In the genomic region with DNA sequence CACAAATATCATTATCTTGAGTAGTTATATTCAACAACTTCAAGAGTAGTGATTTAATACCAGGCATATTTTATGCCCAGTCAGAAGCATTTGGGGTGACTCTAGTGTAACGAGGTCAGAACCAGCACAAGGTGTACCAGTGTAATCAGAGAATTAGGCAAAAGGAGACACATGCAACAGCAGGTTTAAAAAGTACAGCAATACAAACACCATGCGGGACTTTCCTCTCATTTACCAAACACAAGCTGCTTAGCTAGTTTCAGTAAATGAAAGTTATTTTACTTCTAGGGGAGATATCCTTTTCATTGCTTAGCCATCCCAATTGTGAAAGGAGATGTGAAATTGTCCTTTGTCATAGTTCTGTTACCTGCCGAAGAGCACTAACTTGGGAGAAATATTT, we compare ENCODE assay signal across 14 cellular contexts. TPM values are rescaled to one million over a fixed set of nuclear protein-coding genes. Genes with fewer than 3 reads are reported as not detected.
DNase-seq lines count a peak whose midpoint lies in the region; ATAC-seq, FAIRE-seq and TF ChIP-seq lines count a peak whose summit lies in the region.
"Had no signal": no experiment of that assay in that cellular context is flagged by ENCODE, and none has a peak within 500 bp of the region (broad histone marks: within the 10 kb centered on the region; RNA-seq: fewer than 3 reads in every experiment).

No MANE protein-coding gene starts in this region.

- intact Hi-C loops in sigmoid colon (cut with DNase I): loop anchor here (5.0 to 10.0 kb wide), 3 partner anchors 55 to 1838 kb away; a partner anchor contains a TSS

- H3K4me3 ChIP-seq in fibroblast of pulmonary artery (replicated peaks; ENCODE audit: low read depth, low read length) (peak overlapping the region; percentile 50), sigmoid colon (peak overlapping the region; percentile 46 to 63 (median 52))

- peak overlapping the region; percentile 82 to 93 (median 86) for H3K27ac ChIP-seq in sigmoid colon

- TF ChIP-seq CTCF in fibroblast of pulmonary artery (IDR thresholded peaks at IDR 0.05; ENCODE audit: low read length, missing control alignments) (no peak), sigmoid colon (IDR thresholded peaks at IDR 0.05) (no peak), GM10266 (IDR thresholded peaks at IDR 0.05; ENCODE audit: control insufficient read depth, insufficient read depth, low read depth, missing control alignments) (no peak)

- 73 to 80% methylated on average over 3 of the region's 3 CpGs for WGBS in sigmoid colon, 2 donors

- DNase-seq in GM18507 (ENCODE audit: extremely low spot score, insufficient read length, low read depth) (no peak), fibroblast of pulmonary artery (ENCODE audit: low read depth) (no peak), sigmoid colon (no peak), NCI-H226 (no peak), globus pallidus (ENCODE audit: low spot score) (no peak), GM10266 (ENCODE audit: extremely low spot score) (no peak)
- DNase-seq: activated CD8-positive, alpha-beta T cell treated with anti-CD3 and anti-CD28 coated beads, Interleukin-2, amount 10 ng/mL, durations not matched to agents 7 days and 5 days; EL; NCI-H2029 treated with DMSO at 0.1 percent for 48 hours; stimulated activated CD4-positive, alpha-beta T cell treated with anti-CD3 and anti-CD28 coated beads, Interleukin-12 subunit alpha, Interleukin-12 subunit beta, amount 100 ng/mL, for 4 hours had no signal

- peak; percentile 16 for ATAC-seq in HG02759 (IDR thresholded peaks at IDR 0.05; ENCODE audit: unreplicated experiment)
- no peak for ATAC-seq in GM21723 (IDR thresholded peaks at IDR 0.05; ENCODE audit: unreplicated experiment)
- ATAC-seq: activated CD8-positive, alpha-beta T cell treated with anti-CD3 and anti-CD28 coated beads, Interleukin-2, amount 10 ng/mL, durations not matched to agents 7 days and 5 days had no signal

- H3K36me3 ChIP-seq in sigmoid colon: no peaks in the 10 kb centered on the region

- H3K27me3 ChIP-seq in sigmoid colon: no peaks in the 10 kb centered on the region

- TF ChIP-seq POLR2A in sigmoid colon (IDR thresholded peaks at IDR 0.05): no peak

- peak in 1 of 4 donors; percentile 10 for TF ChIP-seq EP300 in sigmoid colon (IDR thresholded peaks at IDR 0.05)

- FAIRE-seq in GM18507 (lab: Jason Lieb, UNC): peak; percentile 69

- H3K4me1 ChIP-seq in sigmoid colon: peaks cover 0 to 45% (median 23%) of the 10 kb centered on the region in 4 donors

- no peaks in the 10 kb centered on the region for H3K9me3 ChIP-seq in sigmoid colon

RNA-seq across cellular contexts. Expression of a gene that starts 0.8 kb away (rescaled TPM):
- 10 to 100 TPM; 47.1 to 72.8 (median 53.8) TPM for total RNA-seq in sigmoid colon
- polyA plus RNA-seq in sigmoid colon: 1 to 10 TPM in 1 of 3 donors, under 1 TPM in 2; 0.46 to 2.0 (median 0.60) TPM
- total RNA-seq: activated CD8-positive, alpha-beta T cell treated with anti-CD3 and anti-CD28 coated beads, Interleukin-2, amount 10 ng/mL, durations not matched to agents 7 days and 5 days; T-helper 2 cell treated with Interferon-gamma antibody and Interleukin-4, amounts not matched to agents 100 ng/mL and 5 ng/mL, for 36 hours had no signal
- polyA plus RNA-seq: IgD-negative memory B cell had no signal
